In the genomic region with DNA sequence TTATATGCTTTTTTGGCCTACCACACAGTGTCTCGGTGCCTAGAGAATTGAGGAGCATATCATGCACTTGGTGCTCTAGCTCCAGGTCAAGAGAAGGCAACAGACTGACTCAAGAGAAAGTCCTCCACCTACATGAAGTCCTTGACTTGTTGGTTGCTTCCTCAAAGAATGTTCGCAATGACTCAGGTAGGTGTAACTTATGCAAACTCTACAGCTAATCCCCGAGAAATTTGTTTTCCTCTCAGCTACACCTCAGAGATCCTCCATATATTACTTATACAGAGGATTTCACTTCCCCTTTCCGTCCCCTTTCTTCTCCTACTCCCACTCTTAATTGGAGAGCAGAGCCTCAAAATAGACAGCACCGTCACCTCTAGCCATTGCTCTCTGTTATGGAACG, we compare ENCODE assay signal across 15 cellular contexts.
DNase-seq lines count a peak whose midpoint lies in the region; ATAC-seq lines count a peak whose summit lies in the region.
"Had no signal": no experiment of that assay in that cellular context is flagged by ENCODE, and none has a peak within 500 bp of the region (broad histone marks: within the 10 kb centered on the region; RNA-seq: fewer than 3 reads in every experiment).

No MANE protein-coding gene starts in this region.

- H3K27me3 Mint-ChIP-seq in stimulated activated naive B cell treated with anti-CD40 and anti-IgM and Interleukin-4, amounts not matched to agents 10 μg/mL and 1 μg/mL and 100 μg/mL, for 72 hours, result no peaks in the 10 kb centered on the region

- peaks cover 7 to 13% of the 10 kb centered on the region in 2 donors for H3K9me3 Mint-ChIP-seq in stimulated activated naive B cell treated with anti-CD40 and anti-IgM and Interleukin-4, amounts not matched to agents 10 μg/mL and 1 μg/mL and 100 μg/mL, for 72 hours

- H3K4me3 Mint-ChIP-seq in stimulated activated naive B cell treated with anti-CD40 and anti-IgM and Interleukin-4, amounts not matched to agents 10 μg/mL and 1 μg/mL and 100 μg/mL, for 72 hours, result no peak overlapping the region
- H3K4me3 Mint-ChIP-seq: neural progenitor cell had no signal

- DNase-seq in GM19240 (ENCODE audit: insufficient read length, low spot score) (peak; percentile 23), NCI-H748 treated with DMSO at 0.1 percent for 48 hours (lab: John Stamatoyannopoulos, UW) (no peak), SW 1271 (lab: John Stamatoyannopoulos, UW) (no peak), A172 (ENCODE audit: low spot score) (no peak)
- DNase-seq in stimulated activated naive B cell treated with anti-CD40 and anti-IgM and Interleukin-4, amounts not matched to agents 10 μg/mL and 1 μg/mL and 100 μg/mL, for 72 hours, result peak; percentile 8
- DNase-seq: amygdala; Calu3; effector CD8-positive, alpha-beta T cell; head of caudate nucleus; left ventricle myocardium inferior; NCI-H1417 treated with DMSO at 0.1 percent for 48 hours; spleen had no signal

- H3K4me1 Mint-ChIP-seq in stimulated activated naive B cell treated with anti-CD40 and anti-IgM and Interleukin-4, amounts not matched to agents 10 μg/mL and 1 μg/mL and 100 μg/mL, for 72 hours, result peaks cover 0 to 1% of the 10 kb centered on the region in 2 donors

- H3K36me3 Mint-ChIP-seq in stimulated activated naive B cell treated with anti-CD40 and anti-IgM and Interleukin-4, amounts not matched to agents 10 μg/mL and 1 μg/mL and 100 μg/mL, for 72 hours, result peaks cover 0 to 2% of the 10 kb centered on the region in 2 donors
- H3K36me3 Mint-ChIP-seq: neural progenitor cell had no signal

- ATAC-seq in HG02642 (IDR thresholded peaks at IDR 0.05; ENCODE audit: poor library complexity, unreplicated experiment), result peak; percentile 92
- ATAC-seq in HG03457 (IDR thresholded peaks at IDR 0.05; ENCODE audit: unreplicated experiment), result peak; percentile 73
- ATAC-seq in stimulated activated naive B cell treated with anti-CD40 and anti-IgM and Interleukin-4, amounts not matched to agents 10 μg/mL and 1 μg/mL and 100 μg/mL, for 72 hours (replicated peaks), result peak; percentile 89 to 95

- no peak overlapping the region for H3K27ac Mint-ChIP-seq in stimulated activated naive B cell treated with anti-CD40 and anti-IgM and Interleukin-4, amounts not matched to agents 10 μg/mL and 1 μg/mL and 100 μg/mL, for 72 hours
- H3K27ac Mint-ChIP-seq: neural progenitor cell had no signal

Comparison
In these comparisons a context has a peak if more than half of its experiments do, and no peak if none do; other contexts are left out.
1. DNase-seq: peak in GM19240 (single experiment) and stimulated activated naive B cell treated with anti-CD40 and anti-IgM and Interleukin-4, amounts not matched to agents 10 μg/mL and 1 μg/mL and 100 μg/mL, for 72 hours (single experiment); none in NCI-H748 treated with DMSO at 0.1 percent for 48 hours (single experiment), SW 1271 (0 of 2) and A172 (single experiment).
2. Peak in every context shown above with its lines, with median percentiles within 50 percentile points of each other: ATAC-seq.